Comparison of ENCODE assay signal across 9 cellular contexts in the genomic region with DNA sequence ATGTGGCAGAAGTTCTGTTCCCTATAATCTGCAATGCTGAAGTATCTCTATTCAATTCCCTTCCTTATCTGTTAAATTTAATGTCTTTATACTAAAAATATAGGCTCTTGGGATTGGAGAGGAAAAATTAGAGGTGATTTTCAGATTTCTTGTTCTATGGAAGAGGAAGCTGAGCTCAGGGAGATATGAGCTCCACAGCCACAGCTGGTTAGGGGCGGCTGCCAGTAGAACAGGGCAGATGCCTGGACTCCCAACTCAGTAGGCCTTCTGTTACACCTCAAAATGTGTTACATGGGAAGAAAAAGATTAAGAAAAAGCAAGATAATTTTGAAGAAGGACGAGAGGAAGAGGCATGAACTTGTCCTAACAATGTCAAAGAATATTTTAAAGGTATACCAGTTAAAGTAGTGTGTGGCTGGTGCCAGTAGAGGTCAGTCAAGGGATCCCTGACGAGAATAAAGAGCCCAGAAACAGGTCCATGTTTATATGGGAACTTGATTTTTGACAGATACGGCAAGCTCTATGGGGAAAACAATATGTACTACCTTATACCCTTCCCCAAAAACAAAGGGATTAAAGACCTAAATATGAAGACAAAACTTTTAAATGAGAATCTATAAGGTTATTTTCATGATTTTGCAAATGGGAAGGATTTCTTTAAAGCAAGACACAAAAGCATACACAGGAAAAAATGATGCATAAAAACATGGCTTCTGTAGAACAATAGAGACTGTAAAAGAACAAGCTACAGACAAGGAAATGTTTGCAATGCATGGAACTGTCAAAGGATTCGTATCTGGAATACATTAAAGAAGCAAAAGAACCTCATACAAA. TPM values are rescaled to one million over a fixed set of nuclear protein-coding genes. Genes with fewer than 3 reads are reported as not detected.
DNase-seq lines count a peak whose midpoint lies in the region; ATAC-seq and TF ChIP-seq lines count a peak whose summit lies in the region.
"Had no signal": no experiment of that assay in that cellular context is flagged by ENCODE, and none has a peak within 500 bp of the region (broad histone marks: within the 10 kb centered on the region; RNA-seq: fewer than 3 reads in every experiment).

No MANE protein-coding gene starts in this region.

- no peak overlapping the region for H3K4me2 ChIP-seq in fibroblast of lung (ENCODE audit: extremely low read depth, insufficient read depth, low read length)

- no peaks in the 10 kb centered on the region for H3K27me3 ChIP-seq in fibroblast of lung (ENCODE audit: control insufficient read depth, insufficient read depth, low read length)

- TF ChIP-seq CTCF in fibroblast of lung (conservative IDR thresholded peaks at IDR 0.05 in 1 of 2, IDR thresholded peaks at IDR 0.05 in 1 of 2; ENCODE audit: low read depth in 1 of 2, low read length in 2 of 2) (peak; percentile 51 to 73), retinal pigment epithelial cell (conservative IDR thresholded peaks at IDR 0.05; ENCODE audit: low read depth, low read length) (peak; percentile 75)

- H3K4me3 Mint-ChIP-seq in activated T-helper 2 cell treated with anti-CD3 and anti-CD28 coated beads, Interferon-gamma antibody, Interleukin-2, Interleukin-4, amounts not matched to agents 10 μg/mL and 5 μg/mL and 100 μg/mL, durations not matched to agents 14 hours and 24 hours and 36 hours (ENCODE audit: low read depth), result no peak overlapping the region

- H3K4me1 Mint-ChIP-seq in activated T-helper 2 cell treated with anti-CD3 and anti-CD28 coated beads, Interferon-gamma antibody, Interleukin-2, Interleukin-4, amounts not matched to agents 10 μg/mL and 5 μg/mL and 100 μg/mL, durations not matched to agents 14 hours and 24 hours and 36 hours (ENCODE audit: low read depth), result peaks cover 17% of the 10 kb centered on the region

- no peak overlapping the region for H3K27ac Mint-ChIP-seq in activated T-helper 2 cell treated with anti-CD3 and anti-CD28 coated beads, Interferon-gamma antibody, Interleukin-2, Interleukin-4, amounts not matched to agents 10 μg/mL and 5 μg/mL and 100 μg/mL, durations not matched to agents 14 hours and 24 hours and 36 hours

- no peaks in the 10 kb centered on the region for H3K27me3 Mint-ChIP-seq in activated T-helper 2 cell treated with anti-CD3 and anti-CD28 coated beads, Interferon-gamma antibody, Interleukin-2, Interleukin-4, amounts not matched to agents 10 μg/mL and 5 μg/mL and 100 μg/mL, durations not matched to agents 14 hours and 24 hours and 36 hours (ENCODE audit: low read depth)

- H3K27ac ChIP-seq in fibroblast of lung (ENCODE audit: insufficient read depth, low read length), result no peak overlapping the region
- H3K27ac ChIP-seq: epithelial cell of prostate had no signal

- no peaks in the 10 kb centered on the region for H3K4me1 ChIP-seq in fibroblast of lung (ENCODE audit: control insufficient read depth, extremely low read depth, insufficient read depth, low read length)

- H3K4me3 ChIP-seq in fibroblast of lung (replicated peaks in 1 of 4; ENCODE audit: control extremely low read depth in 1 of 4, insufficient read depth in 1 of 4, low read depth in 3 of 4, low read length in 4 of 4) (no peak overlapping the region), retinal pigment epithelial cell (ENCODE audit: low read length) (no peak overlapping the region)

- peak; percentile 41 for ATAC-seq in HG03066 (IDR thresholded peaks at IDR 0.05; ENCODE audit: low read depth, unreplicated experiment)
- no peak for ATAC-seq in GM18520 (IDR thresholded peaks at IDR 0.05; ENCODE audit: unreplicated experiment)

- DNase-seq in stimulated activated CD4-positive, alpha-beta T cell treated with anti-CD3 and anti-CD28 coated beads, Interleukin-15, amount 100 ng/mL, for 24 hours, result peak; percentile 7
- DNase-seq in stimulated activated CD4-positive, alpha-beta T cell treated with anti-CD3 and anti-CD28 coated beads, Interleukin-4, amount 100 ng/mL, for 4 hours, result no peak
- peak; percentile 23 for DNase-seq in RPMI7951 (ENCODE audit: low read depth)
- peak; percentile 11 to 47 for DNase-seq in fibroblast of lung (ENCODE audit: low read depth in 2 of 2)
- DNase-seq in retinal pigment epithelial cell (ENCODE audit: low read depth), result peak; percentile 6
- DNase-seq in activated T-helper 2 cell treated with anti-CD3 and anti-CD28 coated beads, Interferon-gamma antibody, Interleukin-2, Interleukin-4, amounts not matched to agents 10 μg/mL and 5 μg/mL and 100 μg/mL, durations not matched to agents 14 hours and 24 hours and 36 hours (ENCODE audit: low spot score), result no peak

- intact Hi-C loops in activated T-helper 2 cell treated with anti-CD3 and anti-CD28 coated beads, Interferon-gamma antibody, Interleukin-2, Interleukin-4, amounts not matched to agents 10 μg/mL and 5 μg/mL and 100 μg/mL, durations not matched to agents 14 hours and 24 hours and 36 hours (cut with micrococcal nuclease), result loop anchor here (2.0 kb wide), 1 partner anchor 45 kb away; no protein-coding TSS in a partner anchor

- no peaks in the 10 kb centered on the region for H3K9me3 Mint-ChIP-seq in activated T-helper 2 cell treated with anti-CD3 and anti-CD28 coated beads, Interferon-gamma antibody, Interleukin-2, Interleukin-4, amounts not matched to agents 10 μg/mL and 5 μg/mL and 100 μg/mL, durations not matched to agents 14 hours and 24 hours and 36 hours

- H3K9ac ChIP-seq in fibroblast of lung (ENCODE audit: insufficient read depth, low read length), result no peak overlapping the region

- no peak overlapping the region for H2AFZ ChIP-seq in fibroblast of lung (ENCODE audit: low read length)

- H3K36me3 ChIP-seq in fibroblast of lung (ENCODE audit: control insufficient read depth, insufficient read depth, low read length), result peaks cover 2% of the 10 kb centered on the region

- no peaks in the 10 kb centered on the region for H3K9me3 ChIP-seq in fibroblast of lung (ENCODE audit: control insufficient read depth, insufficient read depth, low read depth, low read length)

- H4K20me1 ChIP-seq in fibroblast of lung (ENCODE audit: control insufficient read depth, extremely low read depth, insufficient read depth, low read length), result no peaks in the 10 kb centered on the region

- H3K79me2 ChIP-seq in fibroblast of lung (ENCODE audit: control insufficient read depth, insufficient read depth, low read length), result no peaks in the 10 kb centered on the region

- peaks cover 36% of the 10 kb centered on the region for H3K36me3 Mint-ChIP-seq in activated T-helper 2 cell treated with anti-CD3 and anti-CD28 coated beads, Interferon-gamma antibody, Interleukin-2, Interleukin-4, amounts not matched to agents 10 μg/mL and 5 μg/mL and 100 μg/mL, durations not matched to agents 14 hours and 24 hours and 36 hours (ENCODE audit: low read depth)

RNA-seq across cellular contexts. Expression of gene DNAJC21, which starts 28.7 kb away (rescaled TPM):
- total RNA-seq in RPMI7951 (2014; rRNA removed; shearing (Covaris generic)), result 23.3 and 25.1 TPM in 2 replicates
- 49.8 and 64.4 TPM in 2 replicates for total RNA-seq in fibroblast of lung
- 56.6 and 60.4 TPM in 2 replicates for polyA plus RNA-seq in fibroblast of lung
- polyA plus RNA-seq in fibroblast of lung (2012), result 48.3 and 49.5 TPM in 2 replicates
- polyA minus RNA-seq in fibroblast of lung (ENCODE audit: low replicate concordance), result 1.7 and 3.4 TPM in 2 replicates
- 62.7 and 65.2 TPM in 2 replicates for total RNA-seq in activated T-helper 2 cell treated with anti-CD3 and anti-CD28 coated beads, Interferon-gamma antibody, Interleukin-2, Interleukin-4, amounts not matched to agents 10 μg/mL and 5 μg/mL and 100 μg/mL, durations not matched to agents 14 hours and 24 hours and 36 hours

RNA-seq across cellular contexts. Expression of gene BRIX1, which starts 42.6 kb away (rescaled TPM):
- total RNA-seq in RPMI7951 (2014; rRNA removed; shearing (Covaris generic)), result 55.8 and 65.8 TPM in 2 replicates
- 40.8 and 46.9 TPM in 2 replicates for total RNA-seq in fibroblast of lung
- polyA plus RNA-seq in fibroblast of lung, result 42.3 and 84.2 TPM in 2 replicates
- polyA plus RNA-seq in fibroblast of lung (2012), result 28.8 and 57.8 TPM in 2 replicates
- 0.43 and 4.4 TPM in 2 replicates for polyA minus RNA-seq in fibroblast of lung (ENCODE audit: low replicate concordance)
- total RNA-seq in activated T-helper 2 cell treated with anti-CD3 and anti-CD28 coated beads, Interferon-gamma antibody, Interleukin-2, Interleukin-4, amounts not matched to agents 10 μg/mL and 5 μg/mL and 100 μg/mL, durations not matched to agents 14 hours and 24 hours and 36 hours, result 86.2 and 91.8 TPM in 2 replicates

RNA-seq across cellular contexts. Expression of gene RAD1, which starts 42.8 kb away (rescaled TPM):
- total RNA-seq in RPMI7951 (2014; rRNA removed; shearing (Covaris generic)), result 34.6 and 74.0 TPM in 2 replicates
- 69.6 and 123 TPM in 2 replicates for total RNA-seq in fibroblast of lung
- 40.4 and 46.9 TPM in 2 replicates for polyA plus RNA-seq in fibroblast of lung
- 41.0 and 41.7 TPM in 2 replicates for polyA plus RNA-seq in fibroblast of lung (2012)
- polyA minus RNA-seq in fibroblast of lung (ENCODE audit: low replicate concordance), result 8.2 and 9.8 TPM in 2 replicates
- total RNA-seq in activated T-helper 2 cell treated with anti-CD3 and anti-CD28 coated beads, Interferon-gamma antibody, Interleukin-2, Interleukin-4, amounts not matched to agents 10 μg/mL and 5 μg/mL and 100 μg/mL, durations not matched to agents 14 hours and 24 hours and 36 hours, result 37.6 and 42.3 TPM in 2 replicates

Comparison
In these comparisons a context has a peak if more than half of its experiments do, and no peak if none do; other contexts are left out.
1. DNase-seq: peak in stimulated activated CD4-positive, alpha-beta T cell treated with anti-CD3 and anti-CD28 coated beads, Interleukin-15, amount 100 ng/mL, for 24 hours (single experiment), RPMI7951 (single experiment), fibroblast of lung (2 of 2) and retinal pigment epithelial cell (single experiment); none in stimulated activated CD4-positive, alpha-beta T cell treated with anti-CD3 and anti-CD28 coated beads, Interleukin-4, amount 100 ng/mL, for 4 hours (0 of 2) and activated T-helper 2 cell treated with anti-CD3 and anti-CD28 coated beads, Interferon-gamma antibody, Interleukin-2, Interleukin-4, amounts not matched to agents 10 μg/mL and 5 μg/mL and 100 μg/mL, durations not matched to agents 14 hours and 24 hours and 36 hours (single experiment).